ENCODE assay signal across 2 cellular contexts in the genomic region with DNA sequence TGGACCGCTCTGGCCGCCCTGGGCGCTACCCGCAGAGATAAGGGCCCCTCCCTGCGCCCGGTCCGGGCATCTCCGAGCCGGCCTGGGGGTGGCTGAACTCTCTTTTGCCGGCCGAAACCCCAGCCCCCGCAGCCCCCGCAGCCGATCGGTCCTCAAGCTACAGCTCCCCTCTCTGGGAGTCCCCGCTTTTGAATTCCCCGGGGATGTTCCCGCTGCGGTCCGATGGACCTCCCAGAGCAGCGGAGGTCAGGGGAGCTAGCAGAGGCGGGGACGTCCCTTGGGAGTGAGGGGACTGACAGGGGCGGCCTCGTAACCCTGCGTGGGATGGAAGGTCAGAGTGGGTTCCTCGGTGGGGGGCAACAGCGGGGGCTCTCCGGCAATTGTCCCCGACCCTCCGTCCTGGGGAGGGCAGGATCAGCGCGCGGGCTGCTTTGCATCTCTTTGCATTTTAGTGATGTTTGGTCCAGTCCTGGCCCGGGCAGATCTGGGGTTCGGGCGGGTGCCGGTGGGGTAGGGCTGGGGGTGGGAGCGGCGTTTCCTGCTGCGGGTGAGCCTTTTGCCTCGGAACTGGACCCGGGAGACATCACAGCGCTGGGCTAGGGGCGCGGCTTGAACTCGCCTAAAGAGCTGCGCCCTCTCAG.
TF ChIP-seq lines count a peak whose summit lies in the region.

A gene with protein sequence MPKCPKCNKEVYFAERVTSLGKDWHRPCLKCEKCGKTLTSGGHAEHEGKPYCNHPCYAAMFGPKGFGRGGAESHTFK (plus strand): TSS at position 554 of the 641 bp plus-strand sequence. CDS start 374 bp downstream, outside the sequence.

TF ChIP-seq in SK-N-SH treated with all-trans-retinoic acid at 6 μM for 48 hours, 23 proteins besides CTCF, POLR2A, EP300 and RAD21 (continued from another document):
- TF ChIP-seq ZFP3 (CRISPR knock-in tag; IDR thresholded peaks at IDR 0.05) = no peak
- TF ChIP-seq, protein P1, sequence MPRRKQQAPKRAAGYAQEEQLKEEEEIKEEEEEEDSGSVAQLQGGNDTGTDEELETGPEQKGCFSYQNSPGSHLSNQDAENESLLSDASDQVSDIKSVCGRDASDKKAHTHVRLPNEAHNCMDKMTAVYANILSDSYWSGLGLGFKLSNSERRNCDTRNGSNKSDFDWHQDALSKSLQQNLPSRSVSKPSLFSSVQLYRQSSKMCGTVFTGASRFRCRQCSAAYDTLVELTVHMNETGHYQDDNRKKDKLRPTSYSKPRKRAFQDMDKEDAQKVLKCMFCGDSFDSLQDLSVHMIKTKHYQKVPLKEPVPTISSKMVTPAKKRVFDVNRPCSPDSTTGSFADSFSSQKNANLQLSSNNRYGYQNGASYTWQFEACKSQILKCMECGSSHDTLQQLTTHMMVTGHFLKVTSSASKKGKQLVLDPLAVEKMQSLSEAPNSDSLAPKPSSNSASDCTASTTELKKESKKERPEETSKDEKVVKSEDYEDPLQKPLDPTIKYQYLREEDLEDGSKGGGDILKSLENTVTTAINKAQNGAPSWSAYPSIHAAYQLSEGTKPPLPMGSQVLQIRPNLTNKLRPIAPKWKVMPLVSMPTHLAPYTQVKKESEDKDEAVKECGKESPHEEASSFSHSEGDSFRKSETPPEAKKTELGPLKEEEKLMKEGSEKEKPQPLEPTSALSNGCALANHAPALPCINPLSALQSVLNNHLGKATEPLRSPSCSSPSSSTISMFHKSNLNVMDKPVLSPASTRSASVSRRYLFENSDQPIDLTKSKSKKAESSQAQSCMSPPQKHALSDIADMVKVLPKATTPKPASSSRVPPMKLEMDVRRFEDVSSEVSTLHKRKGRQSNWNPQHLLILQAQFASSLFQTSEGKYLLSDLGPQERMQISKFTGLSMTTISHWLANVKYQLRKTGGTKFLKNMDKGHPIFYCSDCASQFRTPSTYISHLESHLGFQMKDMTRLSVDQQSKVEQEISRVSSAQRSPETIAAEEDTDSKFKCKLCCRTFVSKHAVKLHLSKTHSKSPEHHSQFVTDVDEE (CRISPR knock-in tag; IDR thresholded peaks at IDR 0.05) = no peak
- TF ChIP-seq, protein P2, sequence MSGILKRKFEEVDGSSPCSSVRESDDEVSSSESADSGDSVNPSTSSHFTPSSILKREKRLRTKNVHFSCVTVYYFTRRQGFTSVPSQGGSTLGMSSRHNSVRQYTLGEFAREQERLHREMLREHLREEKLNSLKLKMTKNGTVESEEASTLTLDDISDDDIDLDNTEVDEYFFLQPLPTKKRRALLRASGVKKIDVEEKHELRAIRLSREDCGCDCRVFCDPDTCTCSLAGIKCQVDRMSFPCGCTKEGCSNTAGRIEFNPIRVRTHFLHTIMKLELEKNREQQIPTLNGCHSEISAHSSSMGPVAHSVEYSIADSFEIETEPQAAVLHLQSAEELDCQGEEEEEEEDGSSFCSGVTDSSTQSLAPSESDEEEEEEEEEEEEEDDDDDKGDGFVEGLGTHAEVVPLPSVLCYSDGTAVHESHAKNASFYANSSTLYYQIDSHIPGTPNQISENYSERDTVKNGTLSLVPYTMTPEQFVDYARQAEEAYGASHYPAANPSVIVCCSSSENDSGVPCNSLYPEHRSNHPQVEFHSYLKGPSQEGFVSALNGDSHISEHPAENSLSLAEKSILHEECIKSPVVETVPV (CRISPR knock-in tag; IDR thresholded peaks at IDR 0.05) = no peak
- no peak for TF ChIP-seq ARNTL (CRISPR knock-in tag; IDR thresholded peaks at IDR 0.05; ENCODE audit: borderline replicate concordance, low read depth)
- TF ChIP-seq, protein P3, sequence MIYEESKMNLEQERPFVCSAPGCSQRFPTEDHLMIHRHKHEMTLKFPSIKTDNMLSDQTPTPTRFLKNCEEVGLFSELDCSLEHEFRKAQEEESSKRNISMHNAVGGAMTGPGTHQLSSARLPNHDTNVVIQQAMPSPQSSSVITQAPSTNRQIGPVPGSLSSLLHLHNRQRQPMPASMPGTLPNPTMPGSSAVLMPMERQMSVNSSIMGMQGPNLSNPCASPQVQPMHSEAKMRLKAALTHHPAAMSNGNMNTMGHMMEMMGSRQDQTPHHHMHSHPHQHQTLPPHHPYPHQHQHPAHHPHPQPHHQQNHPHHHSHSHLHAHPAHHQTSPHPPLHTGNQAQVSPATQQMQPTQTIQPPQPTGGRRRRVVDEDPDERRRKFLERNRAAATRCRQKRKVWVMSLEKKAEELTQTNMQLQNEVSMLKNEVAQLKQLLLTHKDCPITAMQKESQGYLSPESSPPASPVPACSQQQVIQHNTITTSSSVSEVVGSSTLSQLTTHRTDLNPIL (CRISPR knock-in tag; IDR thresholded peaks at IDR 0.05; ENCODE audit: low read depth) = no peak
- TF ChIP-seq, protein P4, sequence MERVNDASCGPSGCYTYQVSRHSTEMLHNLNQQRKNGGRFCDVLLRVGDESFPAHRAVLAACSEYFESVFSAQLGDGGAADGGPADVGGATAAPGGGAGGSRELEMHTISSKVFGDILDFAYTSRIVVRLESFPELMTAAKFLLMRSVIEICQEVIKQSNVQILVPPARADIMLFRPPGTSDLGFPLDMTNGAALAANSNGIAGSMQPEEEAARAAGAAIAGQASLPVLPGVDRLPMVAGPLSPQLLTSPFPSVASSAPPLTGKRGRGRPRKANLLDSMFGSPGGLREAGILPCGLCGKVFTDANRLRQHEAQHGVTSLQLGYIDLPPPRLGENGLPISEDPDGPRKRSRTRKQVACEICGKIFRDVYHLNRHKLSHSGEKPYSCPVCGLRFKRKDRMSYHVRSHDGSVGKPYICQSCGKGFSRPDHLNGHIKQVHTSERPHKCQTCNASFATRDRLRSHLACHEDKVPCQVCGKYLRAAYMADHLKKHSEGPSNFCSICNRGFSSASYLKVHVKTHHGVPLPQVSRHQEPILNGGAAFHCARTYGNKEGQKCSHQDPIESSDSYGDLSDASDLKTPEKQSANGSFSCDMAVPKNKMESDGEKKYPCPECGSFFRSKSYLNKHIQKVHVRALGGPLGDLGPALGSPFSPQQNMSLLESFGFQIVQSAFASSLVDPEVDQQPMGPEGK (CRISPR knock-in tag; IDR thresholded peaks at IDR 0.05; ENCODE audit: borderline replicate concordance) = no peak
- TF ChIP-seq, protein P5, sequence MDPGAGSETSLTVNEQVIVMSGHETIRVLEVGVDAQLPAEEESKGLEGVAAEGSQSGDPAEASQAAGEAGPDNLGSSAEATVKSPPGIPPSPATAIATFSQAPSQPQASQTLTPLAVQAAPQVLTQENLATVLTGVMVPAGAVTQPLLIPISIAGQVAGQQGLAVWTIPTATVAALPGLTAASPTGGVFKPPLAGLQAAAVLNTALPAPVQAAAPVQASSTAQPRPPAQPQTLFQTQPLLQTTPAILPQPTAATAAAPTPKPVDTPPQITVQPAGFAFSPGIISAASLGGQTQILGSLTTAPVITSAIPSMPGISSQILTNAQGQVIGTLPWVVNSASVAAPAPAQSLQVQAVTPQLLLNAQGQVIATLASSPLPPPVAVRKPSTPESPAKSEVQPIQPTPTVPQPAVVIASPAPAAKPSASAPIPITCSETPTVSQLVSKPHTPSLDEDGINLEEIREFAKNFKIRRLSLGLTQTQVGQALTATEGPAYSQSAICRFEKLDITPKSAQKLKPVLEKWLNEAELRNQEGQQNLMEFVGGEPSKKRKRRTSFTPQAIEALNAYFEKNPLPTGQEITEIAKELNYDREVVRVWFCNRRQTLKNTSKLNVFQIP (CRISPR knock-in tag; IDR thresholded peaks at IDR 0.05; ENCODE audit: borderline replicate concordance, low read depth) = no peak
- TF ChIP-seq ESRRG (CRISPR knock-in tag; IDR thresholded peaks at IDR 0.05) = no peak
- TF ChIP-seq CSDC2 (CRISPR knock-in tag; IDR thresholded peaks at IDR 0.05) = no peak
- no peak for TF ChIP-seq SNAI2 (CRISPR knock-in tag; IDR thresholded peaks at IDR 0.05)
- TF ChIP-seq TCF4 (CRISPR knock-in tag; IDR thresholded peaks at IDR 0.05; ENCODE audit: borderline replicate concordance) = no peak
- TF ChIP-seq GLIS3 (CRISPR knock-in tag; IDR thresholded peaks at IDR 0.05) = no peak

TF ChIP-seq in K562, 482 proteins besides CTCF, POLR2A, EP300 and RAD21 (continued from another document):
- no peak for TF ChIP-seq BRF1 (IDR thresholded peaks at IDR 0.05; ENCODE audit: borderline replicate concordance, extremely low read depth, insufficient read length)
- TF ChIP-seq DACH1 (IDR thresholded peaks at IDR 0.05; ENCODE audit: partially characterized antibody) = no peak
